ENCODE assay signal across 23 cellular contexts in the genomic region with DNA sequence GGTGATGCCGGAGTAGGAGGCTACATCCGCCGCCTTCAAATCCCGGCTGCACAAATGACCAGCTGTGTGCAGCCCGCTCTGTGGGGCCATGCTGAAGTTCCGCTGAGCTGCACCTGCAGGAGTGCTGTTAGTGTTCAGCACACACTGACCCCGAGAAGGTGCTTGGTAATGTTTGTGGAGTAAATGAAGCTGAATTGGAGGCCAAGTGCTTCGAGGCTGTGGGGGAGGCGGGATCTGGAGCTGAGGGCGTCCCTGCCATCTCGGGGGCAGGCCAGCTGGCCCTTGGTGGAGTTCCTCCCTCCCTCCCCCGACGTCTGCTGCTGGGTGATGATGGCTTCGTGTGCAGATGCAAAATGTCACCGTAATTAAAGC. TPM values are rescaled to one million over a fixed set of nuclear protein-coding genes. Genes with fewer than 3 reads are reported as not detected.
DNase-seq lines count a peak whose midpoint lies in the region; ATAC-seq and TF ChIP-seq lines count a peak whose summit lies in the region.
"Had no signal": no experiment of that assay in that cellular context is flagged by ENCODE, and none has a peak within 500 bp of the region (broad histone marks: within the 10 kb centered on the region; RNA-seq: fewer than 3 reads in every experiment).

No MANE protein-coding gene starts in this region.

- H3K9me3 ChIP-seq in PC-9 (ENCODE audit: insufficient read depth, low read depth): peaks cover 24% of the 10 kb centered on the region
- H3K9me3 ChIP-seq: colonic mucosa had no signal

- peak overlapping the region; percentile 25 for H3K56ac ChIP-seq in mesendoderm (ENCODE audit: low read length)

- WGBS in mesendoderm (ENCODE audit: extremely low coverage, insufficient coverage, low lambda C conversion rate): no CpG with 5 or more reads among the region's 15 CpGs

- no peaks in the 10 kb centered on the region for H4K20me1 ChIP-seq in PC-9 (ENCODE audit: insufficient read depth)

- no peaks in the 10 kb centered on the region for H3K9me2 ChIP-seq in PC-9 (ENCODE audit: insufficient read depth)

- H3K4ac ChIP-seq in mesendoderm (ENCODE audit: low read depth, low read length): no peak overlapping the region

- H3K4me3 ChIP-seq in PC-9: no peak overlapping the region
- no peak overlapping the region for H3K4me3 ChIP-seq in mesendoderm (ENCODE audit: low read length)
- H3K4me3 ChIP-seq: BLaER1, body of pancreas, colonic mucosa, transverse colon had no signal

- POLR2A ChIA-PET in PC-9 (lab: Charles Lee; ENCODE audit: unreplicated experiment): no interaction called here

- no peak overlapping the region for H4K8ac ChIP-seq in mesendoderm (ENCODE audit: low read depth, low read length)

- peaks cover 7% of the 10 kb centered on the region for H3F3A ChIP-seq in PC-9 (ENCODE audit: insufficient read depth, low read depth)

- no peak overlapping the region for H3K23ac ChIP-seq in mesendoderm (ENCODE audit: low read length)

- H3K27me3 ChIP-seq in PC-9 (ENCODE audit: insufficient read depth, low read depth) (no peaks in the 10 kb centered on the region), mesendoderm (ENCODE audit: insufficient read depth, low read length, poor library complexity) (no peaks in the 10 kb centered on the region)
- H3K27me3 ChIP-seq: BLaER1, body of pancreas, colonic mucosa, transverse colon had no signal

- ATAC-seq in HG03432 (IDR thresholded peaks at IDR 0.05; ENCODE audit: unreplicated experiment): no peak
- ATAC-seq in GM19467 (IDR thresholded peaks at IDR 0.05; ENCODE audit: unreplicated experiment): no peak
- ATAC-seq in GM18498 (IDR thresholded peaks at IDR 0.05; ENCODE audit: unreplicated experiment): no peak
- ATAC-seq: body of pancreas, foreskin keratinocyte had no signal

- H3K4me2 ChIP-seq in PC-9 (no peak overlapping the region), mesendoderm (ENCODE audit: low read length) (no peak overlapping the region)

- no peak overlapping the region for H2AK5ac ChIP-seq in mesendoderm (ENCODE audit: low read length)

- H2BK15ac ChIP-seq in mesendoderm (replicated peaks; ENCODE audit: low read depth): no peak overlapping the region

- H3K4me1 ChIP-seq in PC-9 (replicated peaks; ENCODE audit: insufficient read depth) (peaks cover 40% of the 10 kb centered on the region), mesendoderm (ENCODE audit: control insufficient read depth, low read depth, low read length) (peaks cover 2% of the 10 kb centered on the region)
- H3K4me1 ChIP-seq: body of pancreas, colonic mucosa, foreskin keratinocyte, transverse colon had no signal

- intact Hi-C loops in PC-9 (cut with micrococcal nuclease; ENCODE audit: unreplicated experiment): no loop called here

- CTCF ChIA-PET in PC-9 (lab: Charles Lee): interaction anchor here (0.6 kb wide), 1 partner anchor 34 kb away, joined by 3 read pairs; no protein-coding TSS in a partner anchor

- TF ChIP-seq CTCF in PC-9 (conservative IDR thresholded peaks at IDR 0.05): no peak

- H2AFZ ChIP-seq in PC-9: no peak overlapping the region

- peak; percentile 12 for DNase-seq in NCI-H1436 treated with DMSO at 0.1 percent for 48 hours (lab: John Stamatoyannopoulos, UW)
- DNase-seq in NCI-H1436 (lab: John Stamatoyannopoulos, UW): no peak
- DNase-seq in NCI-H146 treated with DMSO at 0.1 percent for 48 hours (lab: John Stamatoyannopoulos, UW; ENCODE audit: unreplicated experiment): peak; percentile 58
- no peak for DNase-seq in PC-9
- no peak for DNase-seq in mesendoderm
- DNase-seq: activated CD4-positive, CD25-positive, alpha-beta regulatory T cell; activated naive CD8-positive, alpha-beta T cell treated with anti-CD3 and anti-CD28 coated beads for 36 hours; colonic mucosa; foreskin keratinocyte; GDM1; kidney glomerular epithelial cell; MM.1S; NCI-H2081 treated with DMSO at 0.1 percent for 48 hours; stimulated activated naive CD4-positive, alpha-beta T cell treated with Interleukin-2 at 50 U/mL for 16 hours; transverse colon had no signal

- no peak overlapping the region for H3K9ac ChIP-seq in mesendoderm (ENCODE audit: low read length)
- H3K9ac ChIP-seq: BLaER1 had no signal

- H2BK120ac ChIP-seq in mesendoderm (ENCODE audit: low read depth, low read length): no peak overlapping the region

- H3K36me3 ChIP-seq in PC-9 (ENCODE audit: low read depth): no peaks in the 10 kb centered on the region
- no peaks in the 10 kb centered on the region for H3K36me3 ChIP-seq in mesendoderm (ENCODE audit: control insufficient read depth, insufficient read depth, low read length)
- H3K36me3 ChIP-seq: BLaER1, colonic mucosa, transverse colon had no signal

- no peaks in the 10 kb centered on the region for H3K79me2 ChIP-seq in PC-9 (ENCODE audit: low read depth)
- no peaks in the 10 kb centered on the region for H3K79me2 ChIP-seq in mesendoderm (ENCODE audit: control insufficient read depth, insufficient read depth, low read length)

- H3K79me1 ChIP-seq in mesendoderm (ENCODE audit: low read length): no peaks in the 10 kb centered on the region

- H2BK5ac ChIP-seq in mesendoderm (ENCODE audit: low read length): no peak overlapping the region

- H3K27ac ChIP-seq in PC-9 (peak overlapping the region; percentile 90), mesendoderm (ENCODE audit: low read depth, low read length) (no peak overlapping the region)
- H3K27ac ChIP-seq: BLaER1, body of pancreas, colonic mucosa, foreskin keratinocyte, transverse colon had no signal

- no TSS peak for BruUV-seq in PC-9 (replicated peaks; lab: Mats Ljungman, UMichigan)

- H4K5ac ChIP-seq in mesendoderm (ENCODE audit: low read length): no peak overlapping the region

- H3K18ac ChIP-seq in mesendoderm (ENCODE audit: low read length): no peak overlapping the region

RNA-seq across cellular contexts. Expression of gene KCNF1, which starts 23.2 kb away (rescaled TPM):
- total RNA-seq in PC-9 (2021): 1.0 TPM in 2 replicates
- 0.41 TPM for polyA plus RNA-seq in mesendoderm (2013, experiment 1 of 2)
- 0.38 TPM for polyA plus RNA-seq in mesendoderm (2013, experiment 2 of 2)
- total RNA-seq: activated naive CD8-positive, alpha-beta T cell treated with anti-CD3 and anti-CD28 coated beads for 36 hours; mononuclear cell; renal cortical epithelial cell had no signal
- polyA plus RNA-seq: IgD-negative memory B cell had no signal

Comparison
In these comparisons a context has a peak if more than half of its experiments do, and no peak if none do; other contexts are left out.
1. DNase-seq: peak in NCI-H1436 treated with DMSO at 0.1 percent for 48 hours (single experiment) and NCI-H146 treated with DMSO at 0.1 percent for 48 hours (single experiment); none in NCI-H1436 (single experiment), PC-9 (0 of 2) and mesendoderm (single experiment).